39 cellular contexts compared by ENCODE assay signal in the genomic region with DNA sequence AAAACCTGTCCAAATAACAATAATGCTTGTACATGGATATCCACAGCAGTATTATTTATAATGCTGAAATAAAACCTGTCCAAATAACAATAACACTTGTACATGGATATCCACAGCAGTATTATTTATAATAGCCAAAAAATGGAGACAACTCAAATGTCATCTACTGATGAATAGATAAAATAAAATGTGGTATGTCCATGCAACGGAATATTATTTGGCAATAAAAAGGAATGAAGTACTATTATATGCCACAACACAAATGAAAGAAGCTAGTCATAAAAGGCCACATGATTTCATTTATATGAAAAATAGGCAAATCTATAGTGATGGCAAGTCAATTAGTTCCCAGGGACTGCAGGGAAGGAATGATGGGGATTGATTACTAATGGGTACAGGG.
"Had no signal": no experiment of that assay in that cellular context is flagged by ENCODE, and none has a peak within 500 bp of the region (broad histone marks: within the 10 kb centered on the region; RNA-seq: fewer than 3 reads in every experiment).

No MANE protein-coding gene starts in this region.

- H3K9me3 Mint-ChIP-seq: activated CD4-positive, alpha-beta memory T cell treated with anti-CD3 and anti-CD28 coated beads, Interleukin-2, amount 10 ng/mL, durations not matched to agents 7 days and 5 days; activated CD4-positive, alpha-beta T cell treated with anti-CD3 and anti-CD28 coated beads, Interleukin-2, amount 10 ng/mL, durations not matched to agents 7 days and 5 days; activated naive CD4-positive, alpha-beta T cell treated with anti-CD3 and anti-CD28 coated beads, Interleukin-2, amount 10 ng/mL, durations not matched to agents 7 days and 5 days; activated naive CD4-positive, alpha-beta T cell treated with anti-CD3 and anti-CD28 coated beads, Interleukin-2, amount 50 U/mL, for 24 hours; activated naive CD8-positive, alpha-beta T cell treated with anti-CD3 and anti-CD28 coated beads, Interleukin-2, amount 10 ng/mL, durations not matched to agents 7 days and 5 days; activated naive CD8-positive, alpha-beta T cell treated with anti-CD3 and anti-CD28 coated beads, Interleukin-2, amount 50 U/mL, for 24 hours; activated T-cell treated with anti-CD3 and anti-CD28 coated beads, Interleukin-2, amount 50 U/mL, for 24 hours; activated T-helper 2 cell treated with anti-CD3 and anti-CD28 coated beads, Interferon-gamma antibody, Interleukin-2, Interleukin-4, amounts not matched to agents 10 μg/mL and 5 μg/mL and 100 μg/mL, durations not matched to agents 14 hours and 24 hours and 36 hours; central memory CD8-positive, alpha-beta T cell; T-helper 1 cell treated with Interleukin-12 subunit alpha and Interleukin-12 subunit beta and Interleukin-4 antibody, amounts not matched to agents 30 μg/mL and 1 μg/mL, for 36 hours; T-helper 2 cell treated with Interferon-gamma antibody and Interleukin-4, amounts not matched to agents 5 μg/mL and 100 μg/mL, for 36 hours had no signal

- DNase-seq: activated CD4-positive, alpha-beta memory T cell treated with anti-CD3 and anti-CD28 coated beads, Interleukin-2, amount 10 ng/mL, durations not matched to agents 7 days and 5 days; activated CD4-positive, alpha-beta T cell treated with anti-CD3 and anti-CD28 coated beads for 1 hour; activated CD4-positive, alpha-beta T cell treated with anti-CD3 and anti-CD28 coated beads for 36 hours; activated CD4-positive, alpha-beta T cell treated with anti-CD3 and anti-CD28 coated beads for 48 hours; activated CD4-positive, alpha-beta T cell treated with anti-CD3 and anti-CD28 coated beads, Interleukin-2, amount 10 ng/mL, durations not matched to agents 7 days and 5 days; activated CD4-positive, alpha-beta T cell treated with anti-CD3 and anti-CD28 coated beads, Interleukin-2, amount 50 U/mL, for 48 hours; activated CD4-positive, CD25-positive, alpha-beta regulatory T cell; activated CD8-positive, alpha-beta memory T cell treated with anti-CD3 and anti-CD28 coated beads for 24 hours; activated CD8-positive, alpha-beta memory T cell treated with anti-CD3 and anti-CD28 coated beads, Interleukin-2, amount 10 ng/mL, durations not matched to agents 7 days and 5 days; activated CD8-positive, alpha-beta memory T cell treated with anti-CD3 and anti-CD28 coated beads, Interleukin-2, amount 50 U/mL, for 48 hours; activated CD8-positive, alpha-beta T cell treated with anti-CD3 and anti-CD28 coated beads, Interleukin-2, amount 10 ng/mL, durations not matched to agents 7 days and 5 days; activated effector memory CD4-positive, alpha-beta T cell treated with Interleukin-2 at 50 U/mL for 16 hours; activated gamma-delta T cell; activated naive CD4-positive, alpha-beta T cell treated with anti-CD3 and anti-CD28 coated beads, Interleukin-2, amount 10 ng/mL, durations not matched to agents 7 days and 5 days; activated naive CD4-positive, alpha-beta T cell treated with Interleukin-2 at 50 U/mL for 16 hours; activated naive CD8-positive, alpha-beta T cell treated with anti-CD3 and anti-CD28 coated beads, Interleukin-2, amount 10 ng/mL, durations not matched to agents 7 days and 5 days; activated naive CD8-positive, alpha-beta T cell treated with anti-CD3 and anti-CD28 coated beads, Interleukin-2, amount 50 U/mL, for 24 hours; activated T-cell treated with anti-CD3 and anti-CD28 coated beads, Interleukin-2, amount 50 U/mL, for 24 hours; activated T-cell treated with anti-CD3 and anti-CD28 coated beads, Interleukin-2, amount 50 U/mL, for 48 hours; amygdala; anterior cingulate cortex; caudate nucleus; cerebellar nuclear complex; T-helper 2 cell; T-helper 9 cell; WERI-Rb-1 had no signal

- H3K4me3 Mint-ChIP-seq: activated CD4-positive, alpha-beta memory T cell treated with anti-CD3 and anti-CD28 coated beads, Interleukin-2, amount 10 ng/mL, durations not matched to agents 7 days and 5 days; activated CD4-positive, alpha-beta T cell treated with anti-CD3 and anti-CD28 coated beads for 36 hours; activated CD4-positive, alpha-beta T cell treated with anti-CD3 and anti-CD28 coated beads, Interleukin-2, amount 10 ng/mL, durations not matched to agents 7 days and 5 days; activated CD8-positive, alpha-beta memory T cell treated with anti-CD3 and anti-CD28 coated beads, Interleukin-2, amount 10 ng/mL, durations not matched to agents 7 days and 5 days; activated CD8-positive, alpha-beta T cell treated with anti-CD3 and anti-CD28 coated beads, Interleukin-2, amount 10 ng/mL, durations not matched to agents 7 days and 5 days; activated naive CD4-positive, alpha-beta T cell treated with anti-CD3 and anti-CD28 coated beads, Interleukin-2, amount 10 ng/mL, durations not matched to agents 7 days and 5 days; activated naive CD4-positive, alpha-beta T cell treated with anti-CD3 and anti-CD28 coated beads, Interleukin-2, amount 50 U/mL, for 24 hours; activated naive CD8-positive, alpha-beta T cell; activated naive CD8-positive, alpha-beta T cell treated with anti-CD3 and anti-CD28 coated beads, Interleukin-2, amount 10 ng/mL, durations not matched to agents 7 days and 5 days; activated naive CD8-positive, alpha-beta T cell treated with anti-CD3 and anti-CD28 coated beads, Interleukin-2, amount 50 U/mL, for 24 hours; activated T-cell treated with anti-CD3 and anti-CD28 coated beads, Interleukin-2, amount 50 U/mL, for 24 hours; brain; central memory CD8-positive, alpha-beta T cell; T-helper 1 cell treated with Interleukin-12 subunit alpha and Interleukin-12 subunit beta and Interleukin-4 antibody, amounts not matched to agents 30 μg/mL and 1 μg/mL, for 36 hours; T-helper 2 cell treated with Interferon-gamma antibody and Interleukin-4, amounts not matched to agents 5 μg/mL and 100 μg/mL, for 36 hours; WTC11 had no signal

- H3K4me1 Mint-ChIP-seq: activated CD4-positive, alpha-beta memory T cell treated with anti-CD3 and anti-CD28 coated beads, Interleukin-2, amount 10 ng/mL, durations not matched to agents 7 days and 5 days; activated CD4-positive, alpha-beta T cell treated with anti-CD3 and anti-CD28 coated beads for 36 hours; activated CD4-positive, alpha-beta T cell treated with anti-CD3 and anti-CD28 coated beads, Interleukin-2, amount 10 ng/mL, durations not matched to agents 7 days and 5 days; activated CD8-positive, alpha-beta memory T cell treated with anti-CD3 and anti-CD28 coated beads, Interleukin-2, amount 10 ng/mL, durations not matched to agents 7 days and 5 days; activated naive CD4-positive, alpha-beta T cell treated with anti-CD3 and anti-CD28 coated beads, Interleukin-2, amount 10 ng/mL, durations not matched to agents 7 days and 5 days; activated naive CD4-positive, alpha-beta T cell treated with anti-CD3 and anti-CD28 coated beads, Interleukin-2, amount 50 U/mL, for 24 hours; activated naive CD8-positive, alpha-beta T cell treated with anti-CD3 and anti-CD28 coated beads, Interleukin-2, amount 10 ng/mL, durations not matched to agents 7 days and 5 days; activated naive CD8-positive, alpha-beta T cell treated with anti-CD3 and anti-CD28 coated beads, Interleukin-2, amount 50 U/mL, for 24 hours; central memory CD8-positive, alpha-beta T cell had no signal

- H3K4me3 ChIP-seq: ascending aorta, cardiac muscle cell had no signal

- H3K27ac Mint-ChIP-seq: activated CD4-positive, alpha-beta memory T cell treated with anti-CD3 and anti-CD28 coated beads, Interleukin-2, amount 10 ng/mL, durations not matched to agents 7 days and 5 days; activated CD4-positive, alpha-beta T cell treated with anti-CD3 and anti-CD28 coated beads for 36 hours; activated CD4-positive, alpha-beta T cell treated with anti-CD3 and anti-CD28 coated beads, Interleukin-2, amount 10 ng/mL, durations not matched to agents 7 days and 5 days; activated CD8-positive, alpha-beta memory T cell treated with anti-CD3 and anti-CD28 coated beads, Interleukin-2, amount 10 ng/mL, durations not matched to agents 7 days and 5 days; activated CD8-positive, alpha-beta T cell treated with anti-CD3 and anti-CD28 coated beads, Interleukin-2, amount 10 ng/mL, durations not matched to agents 7 days and 5 days; activated naive CD4-positive, alpha-beta T cell treated with anti-CD3 and anti-CD28 coated beads, Interleukin-2, amount 10 ng/mL, durations not matched to agents 7 days and 5 days; activated naive CD4-positive, alpha-beta T cell treated with anti-CD3 and anti-CD28 coated beads, Interleukin-2, amount 50 U/mL, for 24 hours; activated naive CD8-positive, alpha-beta T cell; activated naive CD8-positive, alpha-beta T cell treated with anti-CD3 and anti-CD28 coated beads, Interleukin-2, amount 10 ng/mL, durations not matched to agents 7 days and 5 days; activated naive CD8-positive, alpha-beta T cell treated with anti-CD3 and anti-CD28 coated beads, Interleukin-2, amount 50 U/mL, for 24 hours; activated T-cell treated with anti-CD3 and anti-CD28 coated beads, Interleukin-2, amount 50 U/mL, for 24 hours; activated T-helper 2 cell treated with anti-CD3 and anti-CD28 coated beads, Interferon-gamma antibody, Interleukin-2, Interleukin-4, amounts not matched to agents 10 μg/mL and 5 μg/mL and 100 μg/mL, durations not matched to agents 14 hours and 24 hours and 36 hours; brain; T-helper 1 cell treated with Interleukin-12 subunit alpha and Interleukin-12 subunit beta and Interleukin-4 antibody, amounts not matched to agents 30 μg/mL and 1 μg/mL, for 36 hours; T-helper 2 cell treated with Interferon-gamma antibody and Interleukin-4, amounts not matched to agents 5 μg/mL and 100 μg/mL, for 36 hours; WTC11 had no signal

- FAIRE-seq: bronchial epithelial cell, TTC549 had no signal

- H3K36me3 Mint-ChIP-seq: activated CD8-positive, alpha-beta memory T cell treated with anti-CD3 and anti-CD28 coated beads, Interleukin-2, amount 10 ng/mL, durations not matched to agents 7 days and 5 days; activated naive CD4-positive, alpha-beta T cell treated with anti-CD3 and anti-CD28 coated beads, Interleukin-2, amount 10 ng/mL, durations not matched to agents 7 days and 5 days; activated naive CD4-positive, alpha-beta T cell treated with anti-CD3 and anti-CD28 coated beads, Interleukin-2, amount 50 U/mL, for 24 hours; activated naive CD8-positive, alpha-beta T cell treated with anti-CD3 and anti-CD28 coated beads, Interleukin-2, amount 10 ng/mL, durations not matched to agents 7 days and 5 days; brain had no signal

- H3K27me3 ChIP-seq: ascending aorta, cardiac muscle cell had no signal

- H3K27ac ChIP-seq: ascending aorta, cardiac muscle cell, WERI-Rb-1 had no signal

- ATAC-seq: activated CD4-positive, alpha-beta T cell treated with anti-CD3 and anti-CD28 coated beads for 36 hours; activated CD4-positive, CD25-positive, alpha-beta regulatory T cell treated with anti-CD3 and anti-CD28 coated beads, Interleukin-2, amount 50 U/mL, for 24 hours; activated CD8-positive, alpha-beta memory T cell treated with anti-CD3 and anti-CD28 coated beads, Interleukin-2, amount 10 ng/mL, durations not matched to agents 7 days and 5 days; activated CD8-positive, alpha-beta T cell treated with anti-CD3 and anti-CD28 coated beads, Interleukin-2, amount 10 ng/mL, durations not matched to agents 7 days and 5 days; activated naive CD8-positive, alpha-beta T cell treated with anti-CD3 and anti-CD28 coated beads, Interleukin-2, amount 50 U/mL, for 24 hours; WTC11 had no signal

- H3K9me3 ChIP-seq: ascending aorta had no signal

- H3K36me3 ChIP-seq: ascending aorta, cardiac muscle cell, WERI-Rb-1 had no signal

- H3K27me3 Mint-ChIP-seq: activated CD4-positive, alpha-beta memory T cell treated with anti-CD3 and anti-CD28 coated beads, Interleukin-2, amount 10 ng/mL, durations not matched to agents 7 days and 5 days; activated CD4-positive, alpha-beta T cell treated with anti-CD3 and anti-CD28 coated beads for 36 hours; activated CD4-positive, alpha-beta T cell treated with anti-CD3 and anti-CD28 coated beads, Interleukin-2, amount 10 ng/mL, durations not matched to agents 7 days and 5 days; activated naive CD4-positive, alpha-beta T cell treated with anti-CD3 and anti-CD28 coated beads, Interleukin-2, amount 10 ng/mL, durations not matched to agents 7 days and 5 days; activated naive CD4-positive, alpha-beta T cell treated with anti-CD3 and anti-CD28 coated beads, Interleukin-2, amount 50 U/mL, for 24 hours; activated naive CD8-positive, alpha-beta T cell treated with anti-CD3 and anti-CD28 coated beads, Interleukin-2, amount 50 U/mL, for 24 hours; activated T-cell treated with anti-CD3 and anti-CD28 coated beads, Interleukin-2, amount 50 U/mL, for 24 hours had no signal
